17 cellular contexts compared by ENCODE assay signal in the genomic region with DNA sequence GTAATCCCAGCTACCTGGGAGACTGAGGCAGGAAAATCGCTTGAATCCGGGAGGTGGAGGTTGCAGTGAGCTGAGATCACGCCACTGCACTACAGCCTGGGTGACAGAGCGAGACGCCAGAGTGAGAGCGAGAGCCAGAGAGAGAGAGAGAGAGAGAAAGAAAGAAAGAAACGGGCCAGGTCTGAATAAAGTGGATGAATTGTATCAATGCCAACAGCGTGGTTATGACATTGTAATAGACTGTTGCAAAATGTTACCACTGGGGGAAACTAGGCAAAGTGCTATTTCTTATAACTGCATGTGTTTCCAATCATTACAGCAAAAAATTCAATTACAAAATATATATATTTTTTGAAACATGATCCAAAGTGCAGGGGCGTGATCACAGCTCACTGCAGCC. TPM values are rescaled to one million over a fixed set of nuclear protein-coding genes. Genes with fewer than 3 reads are reported as not detected.
DNase-seq lines count a peak whose midpoint lies in the region; ATAC-seq, FAIRE-seq and TF ChIP-seq lines count a peak whose summit lies in the region.
"Had no signal": no experiment of that assay in that cellular context is flagged by ENCODE, and none has a peak within 500 bp of the region (broad histone marks: within the 10 kb centered on the region; RNA-seq: fewer than 3 reads in every experiment).

No MANE protein-coding gene starts in this region.

- no peak overlapping the region for H4K8ac ChIP-seq in IMR-90 (ENCODE audit: low read depth in 2 of 2, low read length in 2 of 2)

- no peak overlapping the region for H3K4me2 ChIP-seq in IMR-90 (ENCODE audit: low read depth, low read length)

- no peaks in the 10 kb centered on the region for H3K9me3 Mint-ChIP-seq in immature natural killer cell
- H3K9me3 Mint-ChIP-seq: IgD-negative memory B cell; stimulated activated memory B cell treated with anti-CD40 and anti-IgM and Interleukin-4, amounts not matched to agents 10 μg/mL and 1 μg/mL and 100 μg/mL, for 72 hours had no signal

- H3K9me3 ChIP-seq in IMR-90 (ENCODE audit: control insufficient read depth, insufficient read depth, low read length) (peaks cover 3% of the 10 kb centered on the region), colonic mucosa (no peaks in the 10 kb centered on the region)

- H3K27ac Mint-ChIP-seq in immature natural killer cell: no peak overlapping the region
- H3K27ac Mint-ChIP-seq: stimulated activated memory B cell treated with anti-CD40 and anti-IgM and Interleukin-4, amounts not matched to agents 10 μg/mL and 1 μg/mL and 100 μg/mL, for 72 hours had no signal

- ATAC-seq in IMR-90 (ENCODE audit: low read depth): peak; percentile 37; the same call in 1 of the 2 replicates
- ATAC-seq: stimulated activated memory B cell treated with anti-CD40 and anti-IgM and Interleukin-4, amounts not matched to agents 10 μg/mL and 1 μg/mL and 100 μg/mL, for 72 hours had no signal

- H2BK5ac ChIP-seq in IMR-90 (ENCODE audit: low read depth, low read length, poor library complexity, severe bottlenecking): no peak overlapping the region

- no peak overlapping the region for H2AK9ac ChIP-seq in IMR-90 (replicated peaks; ENCODE audit: low read depth, low read length, poor library complexity)

- in situ Hi-C loops in IMR-90 (cut with MboI; ENCODE audit: low sequenced_read_pairs): no loop called here

- no peak overlapping the region for H3K4me3 Mint-ChIP-seq in immature natural killer cell
- H3K4me3 Mint-ChIP-seq: IgD-negative memory B cell; stimulated activated memory B cell treated with anti-CD40 and anti-IgM and Interleukin-4, amounts not matched to agents 10 μg/mL and 1 μg/mL and 100 μg/mL, for 72 hours had no signal

- peaks cover 6% of the 10 kb centered on the region in 2 donors for H3K4me1 Mint-ChIP-seq in immature natural killer cell

- no peak for TF ChIP-seq RAD21 in IMR-90 (IDR thresholded peaks at IDR 0.05; ENCODE audit: low read length)

- H2AFZ ChIP-seq in IMR-90 (replicated peaks; ENCODE audit: low read length, poor library complexity): no peak overlapping the region

- BruUV-seq in IMR-90 (replicated peaks; lab: Mats Ljungman, UMichigan): no TSS peak

- no peaks in the 10 kb centered on the region for H3K9me1 ChIP-seq in IMR-90 (ENCODE audit: insufficient read depth, low read length)

- TF ChIP-seq POLR2A in IMR-90 (IDR thresholded peaks at IDR 0.05; ENCODE audit: low read depth, low read length): no peak

- WGBS in IMR-90 (ENCODE audit: extremely low coverage in 2 of 2, insufficient read length in 1 of 2), 2 experiments: 83% methylated on average over 3 of the region's 9 CpGs; no CpG with 5 or more reads in 1 of the 2 experiments

- H3K4me3 ChIP-seq in AG09309 (ENCODE audit: control insufficient read depth, low read depth, low read length) (no peak overlapping the region), IMR-90 (ENCODE audit: insufficient read depth, low read depth, low read length) (no peak overlapping the region), colonic mucosa (no peak overlapping the region)

- intact Hi-C loops in IMR-90 (cut with micrococcal nuclease): no loop called here
- intact Hi-C loops in colonic mucosa (cut with DNase I): no loop called here

- H4K5ac ChIP-seq in IMR-90 (ENCODE audit: low read depth, low read length): no peak overlapping the region

- no peak overlapping the region for H2BK20ac ChIP-seq in IMR-90 (ENCODE audit: low read depth, low read length)

- DNase-seq in AG09309 (ENCODE audit: low read depth) (peak; percentile 80), IMR-90 (peak; percentile 69), astrocyte of the hippocampus (ENCODE audit: low read depth, low spot score) (peak; percentile 64), iris pigment epithelial cell (ENCODE audit: low read depth) (peak; percentile 80), colonic mucosa (no peak), occipital lobe (lab: John Stamatoyannopoulos, UW) (no peak), GM19239 (ENCODE audit: insufficient read length, low spot score) (no peak), immature natural killer cell (no peak)
- DNase-seq: activated CD4-positive, CD25-positive, alpha-beta regulatory T cell; amygdala; DND-41; effector CD4-positive, alpha-beta T cell; NCI-H187; NCI-H748 treated with DMSO at 0.1 percent for 48 hours; stimulated activated CD4-positive, alpha-beta T cell treated with anti-CD3 and anti-CD28 coated beads, Interleukin-4, amount 100 ng/mL, for 1 hour had no signal

- H4K91ac ChIP-seq in IMR-90 (ENCODE audit: insufficient read depth, low read depth, low read length): no peak overlapping the region

- no peak overlapping the region for H3K4ac ChIP-seq in IMR-90 (ENCODE audit: low read depth, low read length)

- no peak overlapping the region for H3K56ac ChIP-seq in IMR-90 (ENCODE audit: extremely low read depth, insufficient read depth, low read length)

- H3K9ac ChIP-seq in IMR-90 (ENCODE audit: low read depth, low read length): no peak overlapping the region
- H3K9ac ChIP-seq in colonic mucosa (ENCODE audit: low read depth in 2 of 2, low read length in 2 of 2): no peak overlapping the region

- CTCF ChIA-PET in IMR-90 (lab: Yijun Ruan, JAX): no interaction called here

- no peak overlapping the region for H2BK15ac ChIP-seq in IMR-90 (ENCODE audit: low read depth, low read length)

- H3K23ac ChIP-seq in IMR-90 (ENCODE audit: low read depth, low read length): no peak overlapping the region

- no peak overlapping the region for H3K18ac ChIP-seq in IMR-90 (ENCODE audit: low read depth, low read length)

- no peaks in the 10 kb centered on the region for H3K79me1 ChIP-seq in IMR-90 (ENCODE audit: low read depth in 1 of 2, low read length in 2 of 2)

- TF ChIP-seq CTCF in AG09309 (IDR thresholded peaks at IDR 0.05; ENCODE audit: control insufficient read depth, insufficient read depth, low read depth, low read length, missing control alignments): no peak
- 0 out of 2 replicates have a peak, but pooled peaks have one; percentile 3 for TF ChIP-seq CTCF in IMR-90 (conservative IDR thresholded peaks at IDR 0.05; ENCODE audit: low read depth, low read length)
- TF ChIP-seq CTCF in colonic mucosa (IDR thresholded peaks at IDR 0.05): no peak

- POLR2A ChIA-PET in IMR-90 (lab: Charles Lee; ENCODE audit: unreplicated experiment): no interaction called here

- H3K4me1 ChIP-seq in IMR-90 (ENCODE audit: control insufficient read depth, insufficient read depth, low read length) (peaks cover 6% of the 10 kb centered on the region), colonic mucosa (peaks cover 9% of the 10 kb centered on the region)

- dilution Hi-C loops in IMR-90 (cut with HindIII; ENCODE audit: low sequenced_read_pairs, unreplicated experiment): no loop called here

- H3K27me3 ChIP-seq in IMR-90 (ENCODE audit: control insufficient read depth, insufficient read depth, low read length) (no peaks in the 10 kb centered on the region), colonic mucosa (no peaks in the 10 kb centered on the region)

- H3K27ac ChIP-seq in IMR-90 (ENCODE audit: insufficient read depth, low read length) (no peak overlapping the region), colonic mucosa (no peak overlapping the region)

- FAIRE-seq in GM19239 (lab: Jason Lieb, UNC): no peak

- no peaks in the 10 kb centered on the region for H3K36me3 ChIP-seq in IMR-90 (ENCODE audit: control insufficient read depth, insufficient read depth, low read length)
- H3K36me3 ChIP-seq in colonic mucosa: no peaks in the 10 kb centered on the region

- no peak overlapping the region for H2AK5ac ChIP-seq in IMR-90 (ENCODE audit: low read depth, low read length)

- peaks cover 0 to 2% (median 0%) of the 10 kb centered on the region in 3 donors for H3K27me3 Mint-ChIP-seq in immature natural killer cell (ENCODE audit: low read depth in 3 of 3)
- H3K27me3 Mint-ChIP-seq: IgD-negative memory B cell; stimulated activated memory B cell treated with anti-CD40 and anti-IgM and Interleukin-4, amounts not matched to agents 10 μg/mL and 1 μg/mL and 100 μg/mL, for 72 hours had no signal

- H3K36me3 Mint-ChIP-seq in immature natural killer cell: no peaks in the 10 kb centered on the region
- H3K36me3 Mint-ChIP-seq: IgD-negative memory B cell; stimulated activated memory B cell treated with anti-CD40 and anti-IgM and Interleukin-4, amounts not matched to agents 10 μg/mL and 1 μg/mL and 100 μg/mL, for 72 hours had no signal

- no peak overlapping the region for H3K14ac ChIP-seq in IMR-90 (replicated peaks; ENCODE audit: low read depth, low read length)

- H4K20me1 ChIP-seq in IMR-90 (ENCODE audit: insufficient read depth, low read length): no peaks in the 10 kb centered on the region

- H2BK120ac ChIP-seq in IMR-90 (ENCODE audit: low read depth, low read length): no peak overlapping the region

TF ChIP-seq in IMR-90, 13 proteins besides CTCF, POLR2A, EP300 and RAD21:
- TF ChIP-seq CEBPB (IDR thresholded peaks at IDR 0.05; ENCODE audit: low read depth, low read length): peak; percentile 87
- TF ChIP-seq FOS (IDR thresholded peaks at IDR 0.05; ENCODE audit: low read depth, low read length): no peak
- no peak for TF ChIP-seq MAZ (IDR thresholded peaks at IDR 0.05; ENCODE audit: borderline replicate concordance, low read depth, low read length)

RNA-seq across cellular contexts. Expression of gene BTBD2, which starts 11.8 kb away (rescaled TPM):
- 24.4 and 25.8 TPM in 2 replicates for total RNA-seq in IMR-90 (2012; rRNA removed)
- polyA plus RNA-seq in IMR-90 (2012; rRNA removed): 65.7 and 67.1 TPM in 2 replicates
- 38.7 and 95.6 TPM in 2 replicates for polyA plus RNA-seq in IMR-90 (2012; cell fraction: cytosol; rRNA removed)
- polyA plus RNA-seq in IMR-90 (2012; cell fraction: nucleus; rRNA removed; ENCODE audit: low replicate concordance): 53.9 and 143 TPM in 2 replicates
- total RNA-seq in colonic mucosa: 10 to 100 TPM; 74.5 to 81.5 TPM
- total RNA-seq in occipital lobe: 49.1 TPM
- polyA plus RNA-seq in immature natural killer cell: 1 to 10 TPM; 2.6 to 4.4 (median 3.6) TPM

RNA-seq across cellular contexts. Expression of gene MKNK2, which starts 23.7 kb away (rescaled TPM):
- total RNA-seq in IMR-90 (2012; rRNA removed): 20.8 and 21.9 TPM in 2 replicates
- polyA plus RNA-seq in IMR-90 (2012; rRNA removed): 31.8 and 37.5 TPM in 2 replicates
- polyA plus RNA-seq in IMR-90 (2012; cell fraction: cytosol; rRNA removed): 25.9 and 51.6 TPM in 2 replicates
- polyA plus RNA-seq in IMR-90 (2012; cell fraction: nucleus; rRNA removed; ENCODE audit: low replicate concordance): 57.0 and 142 TPM in 2 replicates
- total RNA-seq in colonic mucosa: 100 to 1,000 TPM; 358 to 589 TPM
- 16.8 TPM for total RNA-seq in occipital lobe
- polyA plus RNA-seq in immature natural killer cell: 10 to 100 TPM; 22.7 to 39.2 (median 23.9) TPM

Comparison
In these comparisons a context has a peak if more than half of its experiments do, and no peak if none do; other contexts are left out.
1. DNase-seq: peak in AG09309 (single experiment), IMR-90 (single experiment), astrocyte of the hippocampus (single experiment) and iris pigment epithelial cell (single experiment); none in colonic mucosa (single experiment), occipital lobe (single experiment), GM19239 (single experiment) and immature natural killer cell (0 of 3).
2. RNA of gene MKNK2, which starts 23.7 kb away (total RNA-seq): 358 to 589 TPM in colonic mucosa; 20.8 to 21.9 TPM in IMR-90 and 16.8 TPM in occipital lobe (single experiment); every median in the first group is over 10 times any median in the second.